8 cellular contexts compared by ENCODE assay signal in genomic region chr11:44564198-44564597, GRCh38. TPM values are rescaled to one million over a fixed set of nuclear protein-coding genes. Genes with fewer than 3 reads are reported as not detected.
DNase-seq lines count a peak whose midpoint lies in the region; TF ChIP-seq lines count a peak whose summit lies in the region.

No MANE protein-coding gene starts in this region.

- TF ChIP-seq CTCF in chondrocyte (IDR thresholded peaks at IDR 0.05) (no peak), osteoblast (IDR thresholded peaks at IDR 0.05; ENCODE audit: extremely low read depth, low read depth, low read length) (no peak), glutamatergic neuron (IDR thresholded peaks at IDR 0.05; ENCODE audit: partially characterized antibody, unreplicated experiment) (no peak), GM20000 (IDR thresholded peaks at IDR 0.05; ENCODE audit: extremely low read depth, missing control alignments) (no peak), GM13976 (IDR thresholded peaks at IDR 0.05; ENCODE audit: borderline replicate concordance, control extremely low read depth, extremely low read depth, insufficient read depth, missing control alignments) (no peak)

- H3K4me2 ChIP-seq in osteoblast (ENCODE audit: insufficient read depth, low read length) = peak overlapping the region; percentile 91

- in situ Hi-C loops in GM13976 (cut with MboI; ENCODE audit: low sequenced_read_pairs, unreplicated experiment) = no loop called here

- H3K4me1 Mint-ChIP-seq in chondrocyte (ENCODE audit: low read depth) (peaks cover 46% of the 10 kb centered on the region), glutamatergic neuron (ENCODE audit: low read depth, unreplicated experiment) (peaks cover 12% of the 10 kb centered on the region)

- no peaks in the 10 kb centered on the region for H4K20me1 ChIP-seq in osteoblast (ENCODE audit: insufficient read depth, low read length)

- H3K4me1 ChIP-seq in osteoblast (ENCODE audit: insufficient read depth, low read length) = peaks cover 48% of the 10 kb centered on the region

- peak overlapping the region; percentile 99 for H3K27ac ChIP-seq in osteoblast (ENCODE audit: low read depth, low read length)

- H3K27ac Mint-ChIP-seq in chondrocyte (ENCODE audit: unreplicated experiment) (peak overlapping the region; percentile 99), glutamatergic neuron (ENCODE audit: unreplicated experiment) (no peak overlapping the region)

- peak; percentile 76 for DNase-seq in COR-L47 (lab: John Stamatoyannopoulos, UW)
- peak; percentile 54 for DNase-seq in NCI-H2107 treated with DMSO at 0.1 percent for 48 hours (lab: John Stamatoyannopoulos, UW; ENCODE audit: unreplicated experiment)
- DNase-seq in chondrocyte (ENCODE audit: low spot score) = no peak
- no peak for DNase-seq in osteoblast (ENCODE audit: insufficient read length, low spot score, missing footprints)
- no peak for DNase-seq in glutamatergic neuron
- no peak for DNase-seq in stimulated activated CD8-positive, alpha-beta memory T cell treated with anti-CD3 and anti-CD28 coated beads, Interleukin-4, amount 100 ng/mL, for 48 hours
- DNase-seq in GM20000 (ENCODE audit: low spot score) = no peak
- no peak for DNase-seq in GM13976 (ENCODE audit: low spot score)

- no peaks in the 10 kb centered on the region for H3K36me3 ChIP-seq in osteoblast (ENCODE audit: insufficient read depth, low read length)

- H2AFZ ChIP-seq in osteoblast (ENCODE audit: low read length) = peak overlapping the region; percentile 92

- no peaks in the 10 kb centered on the region for H3K36me3 Mint-ChIP-seq in chondrocyte (ENCODE audit: low read depth)
- no peaks in the 10 kb centered on the region for H3K36me3 Mint-ChIP-seq in glutamatergic neuron (ENCODE audit: unreplicated experiment)

- H3K79me2 ChIP-seq in osteoblast (ENCODE audit: insufficient read depth, low read length) = peaks cover 15% of the 10 kb centered on the region

- no peak overlapping the region for H3K4me3 Mint-ChIP-seq in chondrocyte (ENCODE audit: unreplicated experiment)
- H3K4me3 Mint-ChIP-seq in glutamatergic neuron (ENCODE audit: unreplicated experiment) = no peak overlapping the region

- no peaks in the 10 kb centered on the region for H3K9me3 ChIP-seq in osteoblast (ENCODE audit: low read depth, low read length)

- peak overlapping the region; percentile 70 for H3K4me3 ChIP-seq in osteoblast (ENCODE audit: insufficient read depth, low read length)

- H3K27me3 ChIP-seq in osteoblast (ENCODE audit: insufficient read depth, low read length) = no peaks in the 10 kb centered on the region

- H3K9me3 Mint-ChIP-seq in chondrocyte (ENCODE audit: low read depth) (no peaks in the 10 kb centered on the region), glutamatergic neuron (ENCODE audit: unreplicated experiment) (peaks cover 7% of the 10 kb centered on the region)

- H3K27me3 Mint-ChIP-seq in chondrocyte (ENCODE audit: low read depth) = no peaks in the 10 kb centered on the region
- H3K27me3 Mint-ChIP-seq in glutamatergic neuron (ENCODE audit: unreplicated experiment) = peaks cover 5% of the 10 kb centered on the region

RNA-seq across cellular contexts. Expression of gene CD82, which starts 1.3 kb away (rescaled TPM):
- 14.4 to 46.6 TPM (median 17.0 TPM) in 3 replicates for total RNA-seq in chondrocyte
- total RNA-seq in osteoblast = 14.7 and 23.2 TPM in 2 replicates
- 4.4 TPM for total RNA-seq in glutamatergic neuron (ENCODE audit: unreplicated experiment)

Comparison
In these comparisons a context has a peak if more than half of its experiments do, and no peak if none do; other contexts are left out.
1. DNase-seq: peak in COR-L47 (single experiment) and NCI-H2107 treated with DMSO at 0.1 percent for 48 hours (single experiment); none in chondrocyte (single experiment), osteoblast (single experiment), glutamatergic neuron (single experiment), stimulated activated CD8-positive, alpha-beta memory T cell treated with anti-CD3 and anti-CD28 coated beads, Interleukin-4, amount 100 ng/mL, for 48 hours (single experiment), GM20000 (single experiment) and GM13976 (single experiment).